In genomic region chr6:35810831-35811698, GRCh38 we compare ENCODE assay signal across 11 cellular contexts. TPM values are rescaled to one million over a fixed set of nuclear protein-coding genes. Genes with fewer than 3 reads are reported as not detected.
DNase-seq lines count a peak whose midpoint lies in the region; ATAC-seq and TF ChIP-seq lines count a peak whose summit lies in the region.
"Had no signal": no experiment of that assay in that cellular context is flagged by ENCODE, and none has a peak within 500 bp of the region (broad histone marks: within the 10 kb centered on the region; RNA-seq: fewer than 3 reads in every experiment).

No MANE protein-coding gene starts in this region.

- POLR2A ChIA-PET in activated CD4-positive, alpha-beta memory T cell treated with anti-CD3 and anti-CD28 coated beads, Interleukin-2, amount 10 ng/mL, durations not matched to agents 7 days and 5 days (lab: Charles Lee): no interaction called here
- POLR2A ChIA-PET in activated CD4-positive, alpha-beta memory T cell treated with anti-CD3 and anti-CD28 coated beads for 36 hours (lab: Charles Lee): no interaction called here
- POLR2A ChIA-PET in Panc1 (lab: Charles Lee): no interaction called here

- H3K4me3 ChIP-seq in Panc1 (ENCODE audit: low read depth in 2 of 2, low read length in 2 of 2) (no peak overlapping the region), fibroblast of mammary gland (ENCODE audit: control insufficient read depth, low read depth, low read length) (no peak overlapping the region), GM23338 (no peak overlapping the region)
- H3K4me3 ChIP-seq: gastroesophageal sphincter had no signal

- CTCF ChIA-PET in activated CD4-positive, alpha-beta memory T cell treated with anti-CD3 and anti-CD28 coated beads, Interleukin-2, amount 10 ng/mL, durations not matched to agents 7 days and 5 days (lab: Charles Lee): no interaction called here
- CTCF ChIA-PET in activated CD4-positive, alpha-beta memory T cell treated with anti-CD3 and anti-CD28 coated beads for 36 hours (lab: Charles Lee): no interaction called here
- CTCF ChIA-PET in Panc1 (lab: Charles Lee): no interaction called here

- H3K4me1 Mint-ChIP-seq in activated CD4-positive, alpha-beta memory T cell treated with anti-CD3 and anti-CD28 coated beads, Interleukin-2, amount 10 ng/mL, durations not matched to agents 7 days and 5 days: peaks cover 7% of the 10 kb centered on the region
- peaks cover 2% of the 10 kb centered on the region for H3K4me1 Mint-ChIP-seq in activated CD4-positive, alpha-beta memory T cell treated with anti-CD3 and anti-CD28 coated beads for 36 hours (ENCODE audit: low read depth)
- H3K4me1 Mint-ChIP-seq in stimulated activated effector memory CD8-positive, alpha-beta T cell treated with anti-CD3 and anti-CD28 coated beads, Interleukin-12 subunit alpha, Interleukin-12 subunit beta, amount 100 ng/mL, for 72 hours: peaks cover 10% of the 10 kb centered on the region
- H3K4me1 Mint-ChIP-seq in GM23338: peaks cover 7% of the 10 kb centered on the region

- intact Hi-C loops in activated CD4-positive, alpha-beta memory T cell treated with anti-CD3 and anti-CD28 coated beads for 36 hours (cut with micrococcal nuclease): no loop called here
- intact Hi-C loops in Panc1 (cut with micrococcal nuclease; ENCODE audit: unreplicated experiment): no loop called here

- peak overlapping the region; percentile 54 for H3K27ac Mint-ChIP-seq in activated CD4-positive, alpha-beta memory T cell treated with anti-CD3 and anti-CD28 coated beads, Interleukin-2, amount 10 ng/mL, durations not matched to agents 7 days and 5 days
- no peak overlapping the region for H3K27ac Mint-ChIP-seq in activated CD4-positive, alpha-beta memory T cell treated with anti-CD3 and anti-CD28 coated beads for 36 hours
- peak overlapping the region; percentile 94 for H3K27ac Mint-ChIP-seq in stimulated activated effector memory CD8-positive, alpha-beta T cell treated with anti-CD3 and anti-CD28 coated beads, Interleukin-12 subunit alpha, Interleukin-12 subunit beta, amount 100 ng/mL, for 72 hours
- H3K27ac Mint-ChIP-seq in GM23338: no peak overlapping the region

- H3K4me3 Mint-ChIP-seq in activated CD4-positive, alpha-beta memory T cell treated with anti-CD3 and anti-CD28 coated beads, Interleukin-2, amount 10 ng/mL, durations not matched to agents 7 days and 5 days: no peak overlapping the region
- no peak overlapping the region for H3K4me3 Mint-ChIP-seq in activated CD4-positive, alpha-beta memory T cell treated with anti-CD3 and anti-CD28 coated beads for 36 hours
- H3K4me3 Mint-ChIP-seq in stimulated activated effector memory CD8-positive, alpha-beta T cell treated with anti-CD3 and anti-CD28 coated beads, Interleukin-12 subunit alpha, Interleukin-12 subunit beta, amount 100 ng/mL, for 72 hours: peak overlapping the region; percentile 65
- H3K4me3 Mint-ChIP-seq in GM23338: no peak overlapping the region
- H3K4me3 Mint-ChIP-seq: CD14-positive monocyte had no signal

- no peaks in the 10 kb centered on the region for H3K9me3 Mint-ChIP-seq in activated CD4-positive, alpha-beta memory T cell treated with anti-CD3 and anti-CD28 coated beads, Interleukin-2, amount 10 ng/mL, durations not matched to agents 7 days and 5 days
- H3K9me3 Mint-ChIP-seq in activated CD4-positive, alpha-beta memory T cell treated with anti-CD3 and anti-CD28 coated beads for 36 hours: no peaks in the 10 kb centered on the region
- no peaks in the 10 kb centered on the region for H3K9me3 Mint-ChIP-seq in stimulated activated effector memory CD8-positive, alpha-beta T cell treated with anti-CD3 and anti-CD28 coated beads, Interleukin-12 subunit alpha, Interleukin-12 subunit beta, amount 100 ng/mL, for 72 hours
- H3K9me3 Mint-ChIP-seq in GM23338: no peaks in the 10 kb centered on the region

- H3K4me2 ChIP-seq in GM23338: no peak overlapping the region

- H3K27ac ChIP-seq in Panc1 (ENCODE audit: low read length) (no peak overlapping the region), GM23338 (ENCODE audit: low read depth) (no peak overlapping the region)
- H3K27ac ChIP-seq: gastroesophageal sphincter had no signal

- no peaks in the 10 kb centered on the region for H3K9me2 ChIP-seq in GM23338 (ENCODE audit: insufficient read depth)

- no peaks in the 10 kb centered on the region for H3F3A ChIP-seq in GM23338 (replicated peaks; ENCODE audit: low read depth)

- no peaks in the 10 kb centered on the region for H3K9me3 ChIP-seq in Panc1 (ENCODE audit: control insufficient read depth, insufficient read depth, low read depth, low read length)
- H3K9me3 ChIP-seq: gastroesophageal sphincter had no signal

- H3K36me3 Mint-ChIP-seq in activated CD4-positive, alpha-beta memory T cell treated with anti-CD3 and anti-CD28 coated beads, Interleukin-2, amount 10 ng/mL, durations not matched to agents 7 days and 5 days (ENCODE audit: low read depth): no peaks in the 10 kb centered on the region
- no peaks in the 10 kb centered on the region for H3K36me3 Mint-ChIP-seq in activated CD4-positive, alpha-beta memory T cell treated with anti-CD3 and anti-CD28 coated beads for 36 hours
- no peaks in the 10 kb centered on the region for H3K36me3 Mint-ChIP-seq in stimulated activated effector memory CD8-positive, alpha-beta T cell treated with anti-CD3 and anti-CD28 coated beads, Interleukin-12 subunit alpha, Interleukin-12 subunit beta, amount 100 ng/mL, for 72 hours
- no peaks in the 10 kb centered on the region for H3K36me3 Mint-ChIP-seq in GM23338 (ENCODE audit: low read depth)
- H3K36me3 Mint-ChIP-seq: CD14-positive monocyte had no signal

- peaks cover 3% of the 10 kb centered on the region for H3K27me3 Mint-ChIP-seq in activated CD4-positive, alpha-beta memory T cell treated with anti-CD3 and anti-CD28 coated beads, Interleukin-2, amount 10 ng/mL, durations not matched to agents 7 days and 5 days
- H3K27me3 Mint-ChIP-seq in activated CD4-positive, alpha-beta memory T cell treated with anti-CD3 and anti-CD28 coated beads for 36 hours: peaks cover 15% of the 10 kb centered on the region
- peaks cover 5% of the 10 kb centered on the region for H3K27me3 Mint-ChIP-seq in GM23338 (ENCODE audit: insufficient read depth, low read depth, poor library complexity)

- H3K36me3 ChIP-seq in Panc1 (ENCODE audit: control insufficient read depth, insufficient read depth, low read length) (no peaks in the 10 kb centered on the region), GM23338 (ENCODE audit: insufficient read depth) (no peaks in the 10 kb centered on the region)
- H3K36me3 ChIP-seq: gastroesophageal sphincter had no signal

- no peak for TF ChIP-seq CTCF in Panc1 (IDR thresholded peaks at IDR 0.05)
- TF ChIP-seq CTCF in fibroblast of mammary gland (conservative IDR thresholded peaks at IDR 0.05; ENCODE audit: control insufficient read depth, insufficient read depth, low read depth, low read length): no peak
- no peak for TF ChIP-seq CTCF in GM23338 (conservative IDR thresholded peaks at IDR 0.05; ENCODE audit: low read depth in 2 of 2)

- BruUV-seq in Panc1 (replicated peaks; lab: Mats Ljungman, UMichigan): no TSS peak

- DNase-seq in activated CD4-positive, alpha-beta memory T cell treated with anti-CD3 and anti-CD28 coated beads, Interleukin-2, amount 10 ng/mL, durations not matched to agents 7 days and 5 days: no peak
- DNase-seq in activated CD4-positive, alpha-beta memory T cell treated with anti-CD3 and anti-CD28 coated beads for 36 hours: no peak
- DNase-seq in Panc1 (ENCODE audit: low read depth, low spot score) (peak; percentile 72), fibroblast of mammary gland (ENCODE audit: low read depth) (peak; percentile 81), GM23338 (ENCODE audit: low spot score) (no peak), CD1c-positive myeloid dendritic cell (ENCODE audit: extremely low spot score) (no peak)
- peak in 1 of 2 donors; percentile 54 for DNase-seq in stimulated activated effector memory CD8-positive, alpha-beta T cell treated with anti-CD3 and anti-CD28 coated beads, Interleukin-12 subunit alpha, Interleukin-12 subunit beta, amount 100 ng/mL, for 72 hours (ENCODE audit: low spot score in 2 of 2)
- no peak for DNase-seq in activated CD4-positive, CD25-positive, alpha-beta regulatory T cell (lab: John Stamatoyannopoulos, UW)
- DNase-seq: retina had no signal

- no peaks in the 10 kb centered on the region for H4K20me1 ChIP-seq in GM23338 (replicated peaks; ENCODE audit: insufficient read depth)

- H3K27me3 ChIP-seq in Panc1 (ENCODE audit: control insufficient read depth, insufficient read depth, low read length) (0 out of 2 replicates have a peak, but pooled peaks cover 3% of the 10 kb centered on the region), GM23338 (ENCODE audit: insufficient read depth) (no peaks in the 10 kb centered on the region)

- H3K79me2 ChIP-seq in GM23338 (replicated peaks; ENCODE audit: insufficient read depth): no peaks in the 10 kb centered on the region

- in situ Hi-C loops in Panc1 (cut with HindIII; ENCODE audit: low pct_unique_long_range_greater_than_20kb, low sequenced_read_pairs): no loop called here

- peaks cover 5% of the 10 kb centered on the region; the same call in 1 of the 2 replicates for H3K4me1 ChIP-seq in Panc1 (ENCODE audit: control insufficient read depth, insufficient read depth, low read length)
- H3K4me1 ChIP-seq in GM23338 (ENCODE audit: insufficient read depth): peaks cover 5% of the 10 kb centered on the region; the same call in 1 of the 2 replicates
- H3K4me1 ChIP-seq: gastroesophageal sphincter had no signal

- H2AFZ ChIP-seq in GM23338: no peak overlapping the region

- ATAC-seq in Panc1 (peak; percentile 71), GM23338 (no peak)
- ATAC-seq in stimulated activated effector memory CD8-positive, alpha-beta T cell treated with anti-CD3 and anti-CD28 coated beads, Interleukin-12 subunit alpha, Interleukin-12 subunit beta, amount 100 ng/mL, for 72 hours: peak; percentile 94
- ATAC-seq: gastroesophageal sphincter had no signal

RNA-seq across cellular contexts. Expression of gene LHFPL5, which starts 5.9 kb away (rescaled TPM):
- total RNA-seq in activated CD4-positive, alpha-beta memory T cell treated with anti-CD3 and anti-CD28 coated beads, Interleukin-2, amount 10 ng/mL, durations not matched to agents 7 days and 5 days: not detected
- total RNA-seq in activated CD4-positive, alpha-beta memory T cell treated with anti-CD3 and anti-CD28 coated beads for 36 hours: not detected
- not detected for total RNA-seq in Panc1 (2021; ENCODE audit: unreplicated experiment)
- polyA plus RNA-seq in Panc1 (2012; ENCODE audit: insufficient read length): not detected
- not detected in 2 replicates for total RNA-seq in GM23338 (2014; rRNA removed; shearing (Covaris generic))
- polyA plus RNA-seq in GM23338 (2016; fragmentation: Nextera tagmentation; extraction: Ambion mirVana): not detected in 2 replicates
- total RNA-seq: gastroesophageal sphincter had no signal
- polyA plus RNA-seq: CD14-positive monocyte had no signal

RNA-seq across cellular contexts. Expression of gene CLPS, which starts 13.9 kb away (rescaled TPM):
- total RNA-seq in activated CD4-positive, alpha-beta memory T cell treated with anti-CD3 and anti-CD28 coated beads, Interleukin-2, amount 10 ng/mL, durations not matched to agents 7 days and 5 days: not detected
- total RNA-seq in activated CD4-positive, alpha-beta memory T cell treated with anti-CD3 and anti-CD28 coated beads for 36 hours: not detected
- total RNA-seq in Panc1 (2021; ENCODE audit: unreplicated experiment): 4.0 TPM
- not detected for polyA plus RNA-seq in Panc1 (2012; ENCODE audit: insufficient read length)
- not detected in 2 replicates for total RNA-seq in GM23338 (2014; rRNA removed; shearing (Covaris generic))
- polyA plus RNA-seq in GM23338 (2016; fragmentation: Nextera tagmentation; extraction: Ambion mirVana): not detected in 2 replicates
- total RNA-seq: gastroesophageal sphincter had no signal
- polyA plus RNA-seq: CD14-positive monocyte had no signal

RNA-seq across cellular contexts. Expression of gene CLPSL1, which starts 30.2 kb away (rescaled TPM):
- total RNA-seq in activated CD4-positive, alpha-beta memory T cell treated with anti-CD3 and anti-CD28 coated beads, Interleukin-2, amount 10 ng/mL, durations not matched to agents 7 days and 5 days: not detected
- not detected for total RNA-seq in activated CD4-positive, alpha-beta memory T cell treated with anti-CD3 and anti-CD28 coated beads for 36 hours
- not detected for total RNA-seq in Panc1 (2021; ENCODE audit: unreplicated experiment)
- not detected for polyA plus RNA-seq in Panc1 (2012; ENCODE audit: insufficient read length)
- not detected in 2 replicates for total RNA-seq in GM23338 (2014; rRNA removed; shearing (Covaris generic))
- polyA plus RNA-seq in GM23338 (2016; fragmentation: Nextera tagmentation; extraction: Ambion mirVana): 0.80 TPM in 1 of 2 replicates, not detected in the other
- total RNA-seq: gastroesophageal sphincter had no signal
- polyA plus RNA-seq: CD14-positive monocyte had no signal

RNA-seq across cellular contexts. Expression of gene CLPSL2, which starts 34.7 kb away (rescaled TPM):
- total RNA-seq in activated CD4-positive, alpha-beta memory T cell treated with anti-CD3 and anti-CD28 coated beads, Interleukin-2, amount 10 ng/mL, durations not matched to agents 7 days and 5 days: not detected
- total RNA-seq in activated CD4-positive, alpha-beta memory T cell treated with anti-CD3 and anti-CD28 coated beads for 36 hours: not detected
- total RNA-seq in Panc1 (2021; ENCODE audit: unreplicated experiment): 0.57 TPM
- not detected for polyA plus RNA-seq in Panc1 (2012; ENCODE audit: insufficient read length)
- 3.1 TPM in 1 of 2 replicates, not detected in the other for total RNA-seq in GM23338 (2014; rRNA removed; shearing (Covaris generic))
- 2.9 and 3.6 TPM in 2 replicates for polyA plus RNA-seq in GM23338 (2016; fragmentation: Nextera tagmentation; extraction: Ambion mirVana)
- total RNA-seq: gastroesophageal sphincter had no signal
- polyA plus RNA-seq: CD14-positive monocyte had no signal

Comparison
In these comparisons a context has a peak if more than half of its experiments do, and no peak if none do; other contexts are left out.
1. H3K27ac Mint-ChIP-seq: peak in activated CD4-positive, alpha-beta memory T cell treated with anti-CD3 and anti-CD28 coated beads, Interleukin-2, amount 10 ng/mL, durations not matched to agents 7 days and 5 days (single experiment) and stimulated activated effector memory CD8-positive, alpha-beta T cell treated with anti-CD3 and anti-CD28 coated beads, Interleukin-12 subunit alpha, Interleukin-12 subunit beta, amount 100 ng/mL, for 72 hours (single experiment); none in activated CD4-positive, alpha-beta memory T cell treated with anti-CD3 and anti-CD28 coated beads for 36 hours (single experiment) and GM23338 (single experiment).
2. DNase-seq: peak in Panc1 (single experiment) and fibroblast of mammary gland (single experiment); none in activated CD4-positive, alpha-beta memory T cell treated with anti-CD3 and anti-CD28 coated beads, Interleukin-2, amount 10 ng/mL, durations not matched to agents 7 days and 5 days (single experiment), activated CD4-positive, alpha-beta memory T cell treated with anti-CD3 and anti-CD28 coated beads for 36 hours (single experiment), GM23338 (single experiment), activated CD4-positive, CD25-positive, alpha-beta regulatory T cell (0 of 4) and CD1c-positive myeloid dendritic cell (single experiment).